In genomic region chr20:49737260-49737659, GRCh38 we compare ENCODE assay signal across 10 cellular contexts.
"Had no signal": no experiment of that assay in that cellular context is flagged by ENCODE, and none has a peak within 500 bp of the region (broad histone marks: within the 10 kb centered on the region; RNA-seq: fewer than 3 reads in every experiment).

No MANE protein-coding gene starts in this region.

- H3K27ac Mint-ChIP-seq: HFFc6 had no signal

- H3K27ac ChIP-seq: GM23248 had no signal

- H2AFZ ChIP-seq: GM23248 had no signal

- ATAC-seq: HCT116, HepG2, K562 had no signal

- H3K4me3 ChIP-seq: GM23248, HAP-1, K562 had no signal

- DNase-seq: GM23248, GOT3, H7, HFFc6, IMR-90, KG1 had no signal

- H3K4me3 Mint-ChIP-seq: HFFc6 had no signal

- FAIRE-seq: HepG2, K562 had no signal

- H3K9me3 ChIP-seq: HAP-1 had no signal

- H3K36me3 ChIP-seq: HAP-1 had no signal

- H3K9me3 Mint-ChIP-seq: HFFc6 had no signal

- H3K9ac ChIP-seq: GM23248 had no signal
